In the genomic region with DNA sequence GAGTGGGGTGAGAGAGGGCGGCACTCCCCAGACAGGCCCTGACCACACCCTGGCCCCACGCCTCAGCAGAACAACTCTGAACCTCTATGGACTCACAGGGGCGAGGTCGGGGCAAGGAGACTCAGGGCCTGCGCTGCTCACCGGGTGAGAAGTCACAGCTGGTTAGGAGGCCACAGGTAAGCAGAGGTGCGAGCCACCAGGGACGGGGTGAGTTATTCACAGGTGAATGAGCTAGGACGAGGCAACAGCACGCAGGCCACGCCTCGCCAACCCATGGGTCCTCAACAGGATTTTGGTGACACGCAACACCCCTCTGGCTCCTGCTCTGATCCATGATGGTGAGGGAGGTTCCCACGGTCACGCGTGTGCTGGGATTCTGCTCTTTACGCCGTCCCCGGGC, we compare ENCODE assay signal across 18 cellular contexts.
DNase-seq lines count a peak whose midpoint lies in the region; ATAC-seq, FAIRE-seq and TF ChIP-seq lines count a peak whose summit lies in the region.
"Had no signal": no experiment of that assay in that cellular context is flagged by ENCODE, and none has a peak within 500 bp of the region (broad histone marks: within the 10 kb centered on the region; RNA-seq: fewer than 3 reads in every experiment).

No MANE protein-coding gene starts in this region.

- WGBS in tibial nerve, 2 donors, result 86 to 91% methylated on average over 19 of the region's 19 CpGs

- TF ChIP-seq POLR2A in tibial nerve (IDR thresholded peaks at IDR 0.05), result no peak

- FAIRE-seq in kidney (lab: Jason Lieb, UNC), result no peak

- H3K4me3 ChIP-seq in kidney (ENCODE audit: low read length in 2 of 2) (no peak overlapping the region), tibial nerve (no peak overlapping the region)
- H3K4me3 ChIP-seq: BLaER1 treated with 17β-estradiol and CSF1 and Interleukin-3, amounts not matched to agents 10 nM and 100 nM had no signal

- no peaks in the 10 kb centered on the region for H3K9me3 ChIP-seq in kidney (ENCODE audit: control insufficient read depth in 1 of 2, low read length in 2 of 2)
- no peaks in the 10 kb centered on the region for H3K9me3 ChIP-seq in tibial nerve

- no peak overlapping the region for H3K27ac ChIP-seq in kidney (ENCODE audit: low read depth in 2 of 2, low read length in 2 of 2)
- no peak overlapping the region for H3K27ac ChIP-seq in tibial nerve
- H3K27ac ChIP-seq: BLaER1 treated with 17β-estradiol and CSF1 and Interleukin-3, amounts not matched to agents 10 nM and 100 nM; HL-60 had no signal

- H3K4me1 ChIP-seq in kidney (ENCODE audit: control insufficient read depth in 1 of 2, insufficient read depth in 1 of 2, low read depth in 1 of 2, low read length in 2 of 2) (no peaks in the 10 kb centered on the region), tibial nerve (no peaks in the 10 kb centered on the region)

- ATAC-seq in sciatic nerve (no peak), HG03469 (IDR thresholded peaks at IDR 0.05; ENCODE audit: unreplicated experiment) (no peak)
- ATAC-seq: CD8-positive, alpha-beta T cell; HCT116 had no signal

- H3K36me3 ChIP-seq in kidney (ENCODE audit: control insufficient read depth in 1 of 2, insufficient read depth in 2 of 2, low read length in 2 of 2) (no peaks in the 10 kb centered on the region), tibial nerve (no peaks in the 10 kb centered on the region)
- H3K36me3 ChIP-seq: BLaER1 treated with 17β-estradiol and CSF1 and Interleukin-3, amounts not matched to agents 10 nM and 100 nM had no signal

- no peak overlapping the region for H3K9ac ChIP-seq in kidney (ENCODE audit: low read length in 2 of 2)
- H3K9ac ChIP-seq: BLaER1 treated with 17β-estradiol and CSF1 and Interleukin-3, amounts not matched to agents 10 nM and 100 nM had no signal

- intact Hi-C loops in kidney (cut with DNase I), result no loop called here
- intact Hi-C loops in sciatic nerve (cut with DNase I), result no loop called here

- DNase-seq in kidney (peak; percentile 51), neural crest cell (ENCODE audit: low read depth, low spot score) (no peak), sciatic nerve (ENCODE audit: low spot score) (peak; percentile 15), tibial nerve (ENCODE audit: low spot score in 2 of 2) (no peak), NCI-H2107 (lab: John Stamatoyannopoulos, UW) (no peak), kidney tubule cell (ENCODE audit: low spot score) (no peak)
- DNase-seq: Calu3; CD8-positive, alpha-beta T cell; DMS79 treated with DMSO at 0.1 percent for 48 hours; GF-D8; GOT3; H7; HFFc6 had no signal

- H3K36me3 Mint-ChIP-seq in neural crest cell (ENCODE audit: low read depth), result no peaks in the 10 kb centered on the region
- H3K36me3 Mint-ChIP-seq: CD8-positive, alpha-beta T cell had no signal

- no peaks in the 10 kb centered on the region for H3K27me3 Mint-ChIP-seq in neural crest cell (ENCODE audit: low read depth)

- no peaks in the 10 kb centered on the region for H3K27me3 ChIP-seq in tibial nerve

- no peak for TF ChIP-seq EP300 in tibial nerve (IDR thresholded peaks at IDR 0.05)

- no peaks in the 10 kb centered on the region for H3K4me1 Mint-ChIP-seq in neural crest cell
- H3K4me1 Mint-ChIP-seq: B cell had no signal

- no peaks in the 10 kb centered on the region for H3K9me3 Mint-ChIP-seq in neural crest cell
- H3K9me3 Mint-ChIP-seq: CD8-positive, alpha-beta T cell had no signal

- H3K27ac Mint-ChIP-seq in neural crest cell (ENCODE audit: unreplicated experiment), result peak overlapping the region; percentile 94
- H3K27ac Mint-ChIP-seq: B cell; CD8-positive, alpha-beta T cell; HFFc6 had no signal

- no peak overlapping the region for H3K4me3 Mint-ChIP-seq in neural crest cell
- H3K4me3 Mint-ChIP-seq: B cell; CD8-positive, alpha-beta T cell; HFFc6 had no signal

- TF ChIP-seq CTCF in kidney (IDR thresholded peaks at IDR 0.05; ENCODE audit: borderline replicate concordance, extremely low read depth, insufficient read depth) (no peak), neural crest cell (conservative IDR thresholded peaks at IDR 0.05) (no peak), tibial nerve (IDR thresholded peaks at IDR 0.05) (no peak)

Comparison
In these comparisons a context has a peak if more than half of its experiments do, and no peak if none do; other contexts are left out.
1. DNase-seq: peak in kidney (single experiment) and sciatic nerve (single experiment); none in neural crest cell (single experiment), tibial nerve (0 of 2), NCI-H2107 (single experiment) and kidney tubule cell (single experiment).